Comparison of ENCODE assay signal across 16 cellular contexts in the genomic region with DNA sequence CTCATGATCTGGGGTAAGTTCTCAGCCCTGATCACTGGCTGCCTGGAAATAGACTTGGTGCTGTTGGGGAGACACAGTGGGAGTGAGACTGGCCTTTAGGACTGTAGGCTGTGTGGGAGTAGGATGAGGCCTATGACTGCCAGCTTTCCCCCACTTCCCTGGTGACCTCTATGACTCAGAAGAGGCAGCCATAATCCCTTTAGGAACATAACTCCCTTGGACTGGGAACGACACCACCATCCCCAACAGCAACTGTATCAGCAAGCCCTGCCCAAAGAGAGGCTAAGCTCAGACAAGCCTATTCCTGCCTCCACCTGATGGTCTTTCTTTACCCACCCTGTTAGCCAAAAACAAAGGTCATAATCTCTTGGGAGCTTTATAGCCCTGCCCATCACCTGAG.
A peak's percentile ranks its signal among the peaks of the same experiment; 100 is the strongest.
DNase-seq lines count a peak whose midpoint lies in the region; ATAC-seq and TF ChIP-seq lines count a peak whose summit lies in the region.
"Had no signal": no experiment of that assay in that cellular context is flagged by ENCODE, and none has a peak within 500 bp of the region (broad histone marks: within the 10 kb centered on the region; RNA-seq: fewer than 3 reads in every experiment).

No MANE protein-coding gene starts in this region.

- no peak overlapping the region for H3K4me2 ChIP-seq in IMR-90 (ENCODE audit: low read depth, low read length)

- TF ChIP-seq POLR2A in IMR-90 (IDR thresholded peaks at IDR 0.05; ENCODE audit: low read depth, low read length), result no peak

- H3K27ac ChIP-seq in IMR-90 (ENCODE audit: insufficient read depth, low read length), result no peak overlapping the region
- H3K27ac ChIP-seq: SJSA1 had no signal

- no peak overlapping the region for H2AK9ac ChIP-seq in IMR-90 (replicated peaks; ENCODE audit: low read depth, low read length, poor library complexity)

- H3K4me1 ChIP-seq in IMR-90 (ENCODE audit: control insufficient read depth, insufficient read depth, low read length), result no peaks in the 10 kb centered on the region
- H3K4me1 ChIP-seq: SJSA1 had no signal

- no peaks in the 10 kb centered on the region for H3K36me3 ChIP-seq in IMR-90 (ENCODE audit: control insufficient read depth, insufficient read depth, low read length)
- H3K36me3 ChIP-seq: SJSA1 had no signal

- WGBS in IMR-90 (ENCODE audit: extremely low coverage in 2 of 2, insufficient read length in 1 of 2), 2 experiments, result no CpG with 5 or more reads among the region's 1 CpG

- H2BK120ac ChIP-seq in IMR-90 (ENCODE audit: low read depth, low read length), result no peak overlapping the region

- H3K56ac ChIP-seq in IMR-90 (ENCODE audit: extremely low read depth, insufficient read depth, low read length), result no peak overlapping the region

- H3K18ac ChIP-seq in IMR-90 (ENCODE audit: low read depth, low read length), result no peak overlapping the region

- BruUV-seq in IMR-90 (replicated peaks; lab: Mats Ljungman, UMichigan), result no TSS peak

- H2AFZ ChIP-seq in IMR-90 (replicated peaks; ENCODE audit: low read length, poor library complexity), result no peak overlapping the region

- dilution Hi-C loops in IMR-90 (cut with HindIII; ENCODE audit: low sequenced_read_pairs, unreplicated experiment), result no loop called here

- no peak overlapping the region for H4K8ac ChIP-seq in IMR-90 (ENCODE audit: low read depth in 2 of 2, low read length in 2 of 2)

- no peaks in the 10 kb centered on the region for H3K79me1 ChIP-seq in IMR-90 (ENCODE audit: low read depth in 1 of 2, low read length in 2 of 2)

- 0 out of 2 replicates have a peak overlapping the region, but pooled peaks have one; percentile 21 for H3K14ac ChIP-seq in IMR-90 (replicated peaks; ENCODE audit: low read depth, low read length)

- peak; percentile 6 for DNase-seq in IMR-90
- DNase-seq in RPMI7951 (ENCODE audit: low read depth), result peak; percentile 53
- DNase-seq in fibroblast of mammary gland (ENCODE audit: low read depth), result peak; percentile 55
- DNase-seq in retinal pigment epithelial cell (ENCODE audit: low read depth), result peak; percentile 53
- no peak for DNase-seq in HPDE6-E6E7 (ENCODE audit: extremely low spot score)
- DNase-seq: C1 segment of cervical spinal cord, DMS53, KG1, NCI-H1092 treated with DMSO at 0.1 percent for 48 hours, NCI-H2081 treated with DMSO at 0.1 percent for 48 hours, NCI-H2227 treated with DMSO at 0.1 percent for 48 hours, NCI-H510A treated with DMSO at 0.1 percent for 48 hours, NCI-H774 had no signal

- no peak overlapping the region for H3K9ac ChIP-seq in IMR-90 (ENCODE audit: low read depth, low read length)

- no peak overlapping the region for H2BK5ac ChIP-seq in IMR-90 (ENCODE audit: low read depth, low read length, poor library complexity, severe bottlenecking)

- no peak overlapping the region for H3K4me3 ChIP-seq in IMR-90 (ENCODE audit: insufficient read depth, low read depth, low read length)
- no peak overlapping the region for H3K4me3 ChIP-seq in fibroblast of mammary gland (ENCODE audit: control insufficient read depth, low read depth, low read length)
- no peak overlapping the region for H3K4me3 ChIP-seq in retinal pigment epithelial cell (ENCODE audit: low read length)
- H3K4me3 ChIP-seq: SJSA1 had no signal

- no peaks in the 10 kb centered on the region for H3K9me3 ChIP-seq in IMR-90 (ENCODE audit: control insufficient read depth, insufficient read depth, low read length)
- H3K9me3 ChIP-seq: SJSA1 had no signal

- ATAC-seq in IMR-90 (ENCODE audit: low read depth) (no peak), GM21515 (IDR thresholded peaks at IDR 0.05; ENCODE audit: unreplicated experiment) (no peak), HG03342 (IDR thresholded peaks at IDR 0.05; ENCODE audit: unreplicated experiment) (no peak)

- no peaks in the 10 kb centered on the region for H4K20me1 ChIP-seq in IMR-90 (ENCODE audit: insufficient read depth, low read length)

- H3K23ac ChIP-seq in IMR-90 (ENCODE audit: low read depth, low read length), result 0 out of 2 replicates have a peak overlapping the region, but pooled peaks have one; percentile 17

- H4K5ac ChIP-seq in IMR-90 (ENCODE audit: low read depth, low read length), result no peak overlapping the region

- H4K91ac ChIP-seq in IMR-90 (ENCODE audit: insufficient read depth, low read depth, low read length), result no peak overlapping the region

- no peak overlapping the region for H3K4ac ChIP-seq in IMR-90 (ENCODE audit: low read depth, low read length)

- intact Hi-C loops in IMR-90 (cut with micrococcal nuclease), result no loop called here

- H2BK20ac ChIP-seq in IMR-90 (ENCODE audit: low read depth, low read length), result no peak overlapping the region

- H2AK5ac ChIP-seq in IMR-90 (ENCODE audit: low read depth, low read length), result no peak overlapping the region

- H2BK15ac ChIP-seq in IMR-90 (ENCODE audit: low read depth, low read length), result no peak overlapping the region

- TF ChIP-seq RAD21 in IMR-90 (IDR thresholded peaks at IDR 0.05; ENCODE audit: low read length), result no peak

- no peaks in the 10 kb centered on the region for H3K9me1 ChIP-seq in IMR-90 (ENCODE audit: insufficient read depth, low read length)

- POLR2A ChIA-PET in IMR-90 (lab: Charles Lee; ENCODE audit: unreplicated experiment), result no interaction called here

- no peaks in the 10 kb centered on the region for H3K27me3 ChIP-seq in IMR-90 (ENCODE audit: control insufficient read depth, insufficient read depth, low read length)
- H3K27me3 ChIP-seq: SJSA1 had no signal

- TF ChIP-seq CTCF in IMR-90 (conservative IDR thresholded peaks at IDR 0.05; ENCODE audit: low read depth, low read length) (no peak), fibroblast of mammary gland (conservative IDR thresholded peaks at IDR 0.05; ENCODE audit: control insufficient read depth, insufficient read depth, low read depth, low read length) (no peak), retinal pigment epithelial cell (conservative IDR thresholded peaks at IDR 0.05; ENCODE audit: low read depth, low read length) (no peak)

- in situ Hi-C loops in IMR-90 (cut with MboI; ENCODE audit: low sequenced_read_pairs), result no loop called here

- CTCF ChIA-PET in IMR-90 (lab: Yijun Ruan, JAX), result no interaction called here

TF ChIP-seq in IMR-90, 13 proteins besides CTCF, POLR2A, EP300 and RAD21:
- no peak for TF ChIP-seq NFE2L2 (IDR thresholded peaks at IDR 0.05; ENCODE audit: low read depth, low read length)
- no peak for TF ChIP-seq CEBPB (IDR thresholded peaks at IDR 0.05; ENCODE audit: low read depth, low read length)
- TF ChIP-seq FOS (IDR thresholded peaks at IDR 0.05; ENCODE audit: low read depth, low read length), result no peak
- TF ChIP-seq, protein P1, sequence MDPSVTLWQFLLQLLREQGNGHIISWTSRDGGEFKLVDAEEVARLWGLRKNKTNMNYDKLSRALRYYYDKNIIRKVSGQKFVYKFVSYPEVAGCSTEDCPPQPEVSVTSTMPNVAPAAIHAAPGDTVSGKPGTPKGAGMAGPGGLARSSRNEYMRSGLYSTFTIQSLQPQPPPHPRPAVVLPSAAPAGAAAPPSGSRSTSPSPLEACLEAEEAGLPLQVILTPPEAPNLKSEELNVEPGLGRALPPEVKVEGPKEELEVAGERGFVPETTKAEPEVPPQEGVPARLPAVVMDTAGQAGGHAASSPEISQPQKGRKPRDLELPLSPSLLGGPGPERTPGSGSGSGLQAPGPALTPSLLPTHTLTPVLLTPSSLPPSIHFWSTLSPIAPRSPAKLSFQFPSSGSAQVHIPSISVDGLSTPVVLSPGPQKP (IDR thresholded peaks at IDR 0.05; ENCODE audit: borderline replicate concordance, low read depth, low read length), result no peak
- TF ChIP-seq BHLHE40 (IDR thresholded peaks at IDR 0.05; ENCODE audit: low read depth, low read length), result no peak
- TF ChIP-seq RFX5 (IDR thresholded peaks at IDR 0.05; ENCODE audit: low read depth, low read length), result no peak
- TF ChIP-seq RCOR1 (IDR thresholded peaks at IDR 0.05; ENCODE audit: insufficient replicate concordance, low read length), result no peak
- no peak for TF ChIP-seq MAFK (IDR thresholded peaks at IDR 0.05; ENCODE audit: low read depth, low read length)
- no peak for TF ChIP-seq CHD1 (IDR thresholded peaks at IDR 0.05; ENCODE audit: low read depth, low read length)
- no peak for TF ChIP-seq MAZ (IDR thresholded peaks at IDR 0.05; ENCODE audit: borderline replicate concordance, low read depth, low read length)
- no peak for TF ChIP-seq SMC3 (IDR thresholded peaks at IDR 0.05; ENCODE audit: low read depth, low read length)
- TF ChIP-seq, protein P2, sequence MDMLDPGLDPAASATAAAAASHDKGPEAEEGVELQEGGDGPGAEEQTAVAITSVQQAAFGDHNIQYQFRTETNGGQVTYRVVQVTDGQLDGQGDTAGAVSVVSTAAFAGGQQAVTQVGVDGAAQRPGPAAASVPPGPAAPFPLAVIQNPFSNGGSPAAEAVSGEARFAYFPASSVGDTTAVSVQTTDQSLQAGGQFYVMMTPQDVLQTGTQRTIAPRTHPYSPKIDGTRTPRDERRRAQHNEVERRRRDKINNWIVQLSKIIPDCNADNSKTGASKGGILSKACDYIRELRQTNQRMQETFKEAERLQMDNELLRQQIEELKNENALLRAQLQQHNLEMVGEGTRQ (IDR thresholded peaks at IDR 0.05; ENCODE audit: low read depth, low read length), result no peak
- TF ChIP-seq MXI1 (IDR thresholded peaks at IDR 0.05; ENCODE audit: borderline replicate concordance, low read depth, low read length), result no peak
